Comparison of ENCODE assay signal across 13 cellular contexts in genomic region chr22:17371446-17371845, GRCh38. TPM values are rescaled to one million over a fixed set of nuclear protein-coding genes. Genes with fewer than 3 reads are reported as not detected.
DNase-seq lines count a peak whose midpoint lies in the region; ATAC-seq and TF ChIP-seq lines count a peak whose summit lies in the region.
"Had no signal": no experiment of that assay in that cellular context is flagged by ENCODE, and none has a peak within 500 bp of the region (broad histone marks: within the 10 kb centered on the region; RNA-seq: fewer than 3 reads in every experiment).

No MANE protein-coding gene starts in this region.

- no peak for TF ChIP-seq EP300 in upper lobe of left lung (IDR thresholded peaks at IDR 0.05)

- H3K9me3 ChIP-seq in heart right ventricle, result no peaks in the 10 kb centered on the region
- no peaks in the 10 kb centered on the region for H3K9me3 ChIP-seq in ectodermal cell (ENCODE audit: control insufficient read depth, low read length)
- H3K9me3 ChIP-seq in upper lobe of left lung, result no peaks in the 10 kb centered on the region

- H2AK5ac ChIP-seq in mesendoderm (ENCODE audit: low read length), result no peak overlapping the region

- no peak overlapping the region for H3K4ac ChIP-seq in mesendoderm (ENCODE audit: low read depth, low read length)

- H4K8ac ChIP-seq in mesendoderm (ENCODE audit: low read depth, low read length), result no peak overlapping the region

- H3K27me3 ChIP-seq in heart right ventricle (peaks cover 0 to 72% (median 3%) of the 10 kb centered on the region in 7 donors), ectodermal cell (ENCODE audit: control insufficient read depth, insufficient read depth, low read length, poor library complexity, severe bottlenecking) (no peaks in the 10 kb centered on the region), mesendoderm (ENCODE audit: insufficient read depth, low read length, poor library complexity) (no peaks in the 10 kb centered on the region), upper lobe of left lung (peaks cover 0 to 20% (median 9%) of the 10 kb centered on the region in 4 donors)

- WGBS in heart right ventricle, 2 donors, result 54 to 59% methylated on average over 5 of the region's 5 CpGs
- 4 to 6% methylated on average over 4 to 5 of the region's 5 CpGs for WGBS in ectodermal cell, 2 experiments
- WGBS in mesendoderm (ENCODE audit: extremely low coverage, insufficient coverage, low lambda C conversion rate), result no CpG with 5 or more reads among the region's 5 CpGs
- WGBS in upper lobe of left lung, 2 donors, result 43 to 52% methylated on average over 5 of the region's 5 CpGs

- H3K27ac ChIP-seq in heart right ventricle, result peak overlapping the region in 3 of 10 donors; percentile 77 to 82 (median 81)
- no peak overlapping the region for H3K27ac ChIP-seq in ectodermal cell (ENCODE audit: insufficient read depth, low read depth, low read length, poor library complexity, severe bottlenecking)
- H3K27ac ChIP-seq in mesendoderm (ENCODE audit: low read depth, low read length), result no peak overlapping the region
- no peak overlapping the region for H3K27ac ChIP-seq in upper lobe of left lung

- H3K4me3 ChIP-seq in heart right ventricle, result peak overlapping the region in 9 of 10 donors; percentile 55 to 88 (median 75)
- peak overlapping the region; percentile 97 for H3K4me3 ChIP-seq in ectodermal cell (ENCODE audit: insufficient read depth, low read depth, low read length)
- H3K4me3 ChIP-seq in mesendoderm (ENCODE audit: low read length), result no peak overlapping the region
- peak overlapping the region in 3 of 4 donors; percentile 83 to 89 (median 84) for H3K4me3 ChIP-seq in upper lobe of left lung

- peak overlapping the region; percentile 100 for H3K18ac ChIP-seq in mesendoderm (ENCODE audit: low read length)

- no peak overlapping the region for H3K23ac ChIP-seq in mesendoderm (ENCODE audit: low read length)

- H3K79me1 ChIP-seq in mesendoderm (ENCODE audit: low read length), result peaks cover 12% of the 10 kb centered on the region

- no peak overlapping the region for H2BK120ac ChIP-seq in mesendoderm (ENCODE audit: low read depth, low read length)

- no peak for DNase-seq in heart right ventricle
- DNase-seq in Right ventricle myocardium inferior (ENCODE audit: missing footprints), result no peak
- no peak for DNase-seq in mesendoderm
- DNase-seq in upper lobe of left lung, result no peak
- DNase-seq in GDM1 (lab: John Stamatoyannopoulos, UW), result no peak
- DNase-seq in NCI-H146 treated with DMSO at 0.1 percent for 48 hours (lab: John Stamatoyannopoulos, UW; ENCODE audit: unreplicated experiment), result no peak
- no peak for DNase-seq in OCI-M1 (lab: John Stamatoyannopoulos, UW)
- DNase-seq: activated CD4-positive, alpha-beta memory T cell treated with anti-CD3 and anti-CD28 coated beads for 36 hours; activated naive CD4-positive, alpha-beta T cell treated with Interleukin-2 at 50 U/mL for 16 hours; NCI-H345; stimulated activated CD4-positive, alpha-beta T cell treated with anti-CD3 and anti-CD28 coated beads, Interleukin-15, amount 100 ng/mL, for 24 hours; stimulated activated CD8-positive, alpha-beta memory T cell treated with anti-CD3 and anti-CD28 coated beads, Interleukin-4, amount 100 ng/mL, for 48 hours had no signal

- H3K36me3 ChIP-seq in heart right ventricle (no peaks in the 10 kb centered on the region), ectodermal cell (ENCODE audit: control insufficient read depth, insufficient read depth, low read length) (no peaks in the 10 kb centered on the region), mesendoderm (ENCODE audit: control insufficient read depth, insufficient read depth, low read length) (no peaks in the 10 kb centered on the region), upper lobe of left lung (no peaks in the 10 kb centered on the region)

- H2BK5ac ChIP-seq in mesendoderm (ENCODE audit: low read length), result no peak overlapping the region

- ATAC-seq in heart right ventricle (no peak), Right ventricle myocardium inferior (no peak), upper lobe of left lung (ENCODE audit: low FRiP score in 2 of 2) (no peak)

- H4K5ac ChIP-seq in mesendoderm (ENCODE audit: low read length), result no peak overlapping the region

- no peak for TF ChIP-seq CTCF in heart right ventricle (IDR thresholded peaks at IDR 0.05)
- TF ChIP-seq CTCF in upper lobe of left lung (IDR thresholded peaks at IDR 0.05), result no peak

- no peak overlapping the region for H3K56ac ChIP-seq in mesendoderm (ENCODE audit: low read length)

- TF ChIP-seq POLR2A in upper lobe of left lung (IDR thresholded peaks at IDR 0.05), result no peak

- peak overlapping the region; percentile 93 for H3K9ac ChIP-seq in mesendoderm (ENCODE audit: low read length)

- H3K79me2 ChIP-seq in mesendoderm (ENCODE audit: control insufficient read depth, insufficient read depth, low read length), result peaks cover 65% of the 10 kb centered on the region

- H3K4me1 ChIP-seq in heart right ventricle (peaks cover 3 to 38% (median 24%) of the 10 kb centered on the region in 9 donors), ectodermal cell (ENCODE audit: control insufficient read depth, insufficient read depth, low read length) (peaks cover 32% of the 10 kb centered on the region), mesendoderm (ENCODE audit: control insufficient read depth, low read depth, low read length) (peaks cover 20% of the 10 kb centered on the region), upper lobe of left lung (peaks cover 10 to 53% (median 21%) of the 10 kb centered on the region in 4 donors)

- no peak overlapping the region for H2BK15ac ChIP-seq in mesendoderm (replicated peaks; ENCODE audit: low read depth)

- intact Hi-C loops in heart right ventricle (cut with DNase I), result loop anchor here in 3 of 10 donors (5.0 to 10.0 kb wide), 4 partner anchors 36 to 177 kb away; no protein-coding TSS in a partner anchor
- intact Hi-C loops in Right ventricle myocardium inferior (cut with DNase I), result no loop called here

- H3K4me2 ChIP-seq in mesendoderm (ENCODE audit: low read length), result peak overlapping the region; percentile 75

RNA-seq across cellular contexts. Expression of gene CECR2, which starts 2.2 kb away (rescaled TPM):
- total RNA-seq in heart right ventricle (1 to 10 TPM; 5.2 to 9.1 (median 6.5) TPM), Right ventricle myocardium inferior (6.4 TPM), upper lobe of left lung (10 to 100 TPM in 3 of 6 donors, 1 to 10 TPM in 3; 5.8 to 35.6 (median 11.6) TPM)
- polyA plus RNA-seq in heart right ventricle, result 1 to 10 TPM; 1.1 to 6.4 TPM
- polyA plus RNA-seq in ectodermal cell (2013, experiment 1 of 4), result 53.1 TPM
- polyA plus RNA-seq in ectodermal cell (2013, experiment 2 of 4), result 72.9 TPM
- polyA plus RNA-seq in ectodermal cell (2013, experiment 3 of 4), result 42.7 TPM
- polyA plus RNA-seq in ectodermal cell (2013, experiment 4 of 4), result 48.1 TPM
- polyA plus RNA-seq in mesendoderm (2013, experiment 1 of 2), result 27.4 TPM
- polyA plus RNA-seq in mesendoderm (2013, experiment 2 of 2), result 28.3 TPM
- total RNA-seq: activated CD4-positive, alpha-beta memory T cell treated with anti-CD3 and anti-CD28 coated beads for 36 hours had no signal
